ENCODE assay signal across 26 cellular contexts in the genomic region with DNA sequence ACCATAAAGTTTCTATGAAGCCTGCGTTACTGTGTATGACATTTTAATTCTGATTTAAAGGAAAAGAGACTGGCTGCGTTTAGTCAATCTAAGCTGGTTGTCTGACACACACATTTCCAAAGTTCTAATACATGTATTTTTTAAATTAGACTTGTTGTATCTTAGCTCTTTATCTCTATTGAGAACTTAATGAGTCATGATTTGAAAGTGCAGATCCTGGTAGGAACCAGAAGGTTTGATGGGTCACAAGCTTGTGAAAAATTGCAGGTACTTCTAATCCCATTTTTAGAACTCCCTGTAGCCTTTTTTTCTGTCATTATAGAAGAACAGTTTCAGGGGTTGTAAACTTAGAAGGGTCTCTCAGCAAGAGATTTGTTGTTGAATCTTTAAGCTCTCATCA.
DNase-seq lines count a peak whose midpoint lies in the region; ATAC-seq and TF ChIP-seq lines count a peak whose summit lies in the region.
"Had no signal": no experiment of that assay in that cellular context is flagged by ENCODE, and none has a peak within 500 bp of the region (broad histone marks: within the 10 kb centered on the region; RNA-seq: fewer than 3 reads in every experiment).

No MANE protein-coding gene starts in this region.

- DNase-seq in DMS79 (lab: John Stamatoyannopoulos, UW) (peak; percentile 79), HEK293T (ENCODE audit: extremely low spot score) (no peak), amniotic epithelial cell (ENCODE audit: low read depth) (peak; percentile 48), smooth muscle cell (lab: John Stamatoyannopoulos, UW; ENCODE audit: unreplicated experiment) (no peak), MG63 (no peak)
- no peak for DNase-seq in naive thymus-derived CD8-positive, alpha-beta T cell
- no peak for DNase-seq in activated T-cell treated with anti-CD3 and anti-CD28 coated beads, Interleukin-2, amount 50 U/mL, for 4 hours
- DNase-seq: C1 segment of cervical spinal cord; CD4-positive, alpha-beta memory T cell; COR-L47; DMS53; GF-D8; HCEC 1CT; MV-4-11; NCI-H1105; NCI-H1436 treated with DMSO at 0.1 percent for 48 hours; NCI-H1930; NCI-H2227 treated with DMSO at 0.1 percent for 48 hours; NCI-H69; OCI-M1; Peyer's patch; SIG-M5 had no signal

- no peak for TF ChIP-seq CTCF in smooth muscle cell (IDR thresholded peaks at IDR 0.05; ENCODE audit: borderline replicate concordance, insufficient read depth, poor library complexity, severe bottlenecking)

- no peaks in the 10 kb centered on the region for H3K27me3 ChIP-seq in smooth muscle cell (ENCODE audit: low read depth)
- no peaks in the 10 kb centered on the region for H3K27me3 ChIP-seq in MG63
- H3K27me3 ChIP-seq: Peyer's patch had no signal

- peaks cover 0 to 9% (median 0%) of the 10 kb centered on the region in 3 donors for H3K36me3 Mint-ChIP-seq in naive thymus-derived CD8-positive, alpha-beta T cell
- peaks cover 7% of the 10 kb centered on the region for H3K36me3 Mint-ChIP-seq in activated T-cell treated with anti-CD3 and anti-CD28 coated beads, Interleukin-2, amount 50 U/mL, for 4 hours (ENCODE audit: insufficient read depth)

- no peaks in the 10 kb centered on the region for H3K9me3 Mint-ChIP-seq in naive thymus-derived CD8-positive, alpha-beta T cell
- H3K9me3 Mint-ChIP-seq in activated T-cell treated with anti-CD3 and anti-CD28 coated beads, Interleukin-2, amount 50 U/mL, for 4 hours: no peaks in the 10 kb centered on the region
- H3K9me3 Mint-ChIP-seq: CD4-positive, alpha-beta memory T cell; IgD-negative memory B cell had no signal

- peaks cover 4 to 7% (median 5%) of the 10 kb centered on the region in 4 donors for H3K4me1 Mint-ChIP-seq in naive thymus-derived CD8-positive, alpha-beta T cell
- H3K4me1 Mint-ChIP-seq in activated T-cell treated with anti-CD3 and anti-CD28 coated beads, Interleukin-2, amount 50 U/mL, for 4 hours (ENCODE audit: low read depth): peaks cover 5% of the 10 kb centered on the region
- H3K4me1 Mint-ChIP-seq: IgD-negative memory B cell had no signal

- POLR2A ChIA-PET in HEK293T (lab: Yijun Ruan, JAX): no interaction called here
- POLR2A ChIA-PET in naive thymus-derived CD8-positive, alpha-beta T cell (lab: Charles Lee): no interaction called here

- H3K79me2 ChIP-seq in smooth muscle cell (ENCODE audit: low read depth): no peaks in the 10 kb centered on the region

- H4K20me1 ChIP-seq in smooth muscle cell (ENCODE audit: low read depth): no peaks in the 10 kb centered on the region

- H3K4me3 ChIP-seq in smooth muscle cell (no peak overlapping the region), MG63 (no peak overlapping the region)
- H3K4me3 ChIP-seq: A549, Peyer's patch had no signal

- 78% methylated on average over 2 of the region's 2 CpGs for WGBS in smooth muscle cell (ENCODE audit: low lambda C conversion rate)

- CTCF ChIA-PET in HEK293T (lab: Yijun Ruan, JAX): interaction anchor here (0.6 to 1.5 kb wide), 3 partner anchors 10 to 177 kb away, joined by 3 to 4 read pairs (median 4); no protein-coding TSS in a partner anchor

- H3K27me3 Mint-ChIP-seq in naive thymus-derived CD8-positive, alpha-beta T cell: no peaks in the 10 kb centered on the region
- no peaks in the 10 kb centered on the region for H3K27me3 Mint-ChIP-seq in activated T-cell treated with anti-CD3 and anti-CD28 coated beads, Interleukin-2, amount 50 U/mL, for 4 hours (ENCODE audit: low read depth)
- H3K27me3 Mint-ChIP-seq: CD4-positive, alpha-beta memory T cell; IgD-negative memory B cell had no signal

- no peak overlapping the region for H3K4me2 ChIP-seq in smooth muscle cell
- H3K4me2 ChIP-seq: A549, KMS-11 had no signal

- H3F3A ChIP-seq in smooth muscle cell (ENCODE audit: low read depth): no peaks in the 10 kb centered on the region

- H3K36me3 ChIP-seq in smooth muscle cell (ENCODE audit: low read depth) (no peaks in the 10 kb centered on the region), MG63 (no peaks in the 10 kb centered on the region; the same call in 1 of the 2 replicates)
- H3K36me3 ChIP-seq: Peyer's patch had no signal

- no peaks in the 10 kb centered on the region for H3K9me3 ChIP-seq in smooth muscle cell (replicated peaks; ENCODE audit: low read depth)
- H3K9me3 ChIP-seq in MG63: no peaks in the 10 kb centered on the region
- H3K9me3 ChIP-seq: A549, Peyer's patch had no signal

- peak overlapping the region; percentile 9 for H3K27ac ChIP-seq in smooth muscle cell (ENCODE audit: low read depth)
- H3K27ac ChIP-seq: HL-60, KMS-11, Peyer's patch had no signal

- no peak for ATAC-seq in naive thymus-derived CD8-positive, alpha-beta T cell
- ATAC-seq in activated T-cell treated with anti-CD3 and anti-CD28 coated beads, Interleukin-2, amount 50 U/mL, for 4 hours: no peak
- ATAC-seq: A549 had no signal

- peaks cover 3% of the 10 kb centered on the region for H3K4me1 ChIP-seq in smooth muscle cell (ENCODE audit: low read depth)
- H3K4me1 ChIP-seq: Peyer's patch had no signal

- H3K9ac ChIP-seq in smooth muscle cell (ENCODE audit: low read depth): no peak overlapping the region
- H3K9ac ChIP-seq: KMS-11 had no signal

- no peak overlapping the region for H2AFZ ChIP-seq in smooth muscle cell (ENCODE audit: low read depth)

- H3K4me3 Mint-ChIP-seq in naive thymus-derived CD8-positive, alpha-beta T cell: no peak overlapping the region
- H3K4me3 Mint-ChIP-seq in activated T-cell treated with anti-CD3 and anti-CD28 coated beads, Interleukin-2, amount 50 U/mL, for 4 hours: no peak overlapping the region
- H3K4me3 Mint-ChIP-seq: CD4-positive, alpha-beta memory T cell; IgD-negative memory B cell had no signal

- no peak overlapping the region for H3K27ac Mint-ChIP-seq in naive thymus-derived CD8-positive, alpha-beta T cell
- H3K27ac Mint-ChIP-seq: CD4-positive, alpha-beta memory T cell; IgD-negative memory B cell had no signal

TF ChIP-seq in HEK293T, 16 proteins besides CTCF, POLR2A, EP300 and RAD21:
- TF ChIP-seq LEF1 (IDR thresholded peaks at IDR 0.05; ENCODE audit: borderline replicate concordance): no peak
- TF ChIP-seq, protein P1, sequence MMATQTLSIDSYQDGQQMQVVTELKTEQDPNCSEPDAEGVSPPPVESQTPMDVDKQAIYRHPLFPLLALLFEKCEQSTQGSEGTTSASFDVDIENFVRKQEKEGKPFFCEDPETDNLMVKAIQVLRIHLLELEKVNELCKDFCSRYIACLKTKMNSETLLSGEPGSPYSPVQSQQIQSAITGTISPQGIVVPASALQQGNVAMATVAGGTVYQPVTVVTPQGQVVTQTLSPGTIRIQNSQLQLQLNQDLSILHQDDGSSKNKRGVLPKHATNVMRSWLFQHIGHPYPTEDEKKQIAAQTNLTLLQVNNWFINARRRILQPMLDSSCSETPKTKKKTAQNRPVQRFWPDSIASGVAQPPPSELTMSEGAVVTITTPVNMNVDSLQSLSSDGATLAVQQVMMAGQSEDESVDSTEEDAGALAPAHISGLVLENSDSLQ (IDR thresholded peaks at IDR 0.05): 0 out of 2 replicates have a peak, but pooled peaks have one; percentile 9

Comparison
In these comparisons a context has a peak if more than half of its experiments do, and no peak if none do; other contexts are left out.
1. DNase-seq: peak in DMS79 (single experiment) and amniotic epithelial cell (single experiment); none in HEK293T (single experiment), smooth muscle cell (single experiment), MG63 (single experiment), naive thymus-derived CD8-positive, alpha-beta T cell (0 of 10) and activated T-cell treated with anti-CD3 and anti-CD28 coated beads, Interleukin-2, amount 50 U/mL, for 4 hours (single experiment).